1 cellular context compared by ENCODE assay signal in the genomic region with DNA sequence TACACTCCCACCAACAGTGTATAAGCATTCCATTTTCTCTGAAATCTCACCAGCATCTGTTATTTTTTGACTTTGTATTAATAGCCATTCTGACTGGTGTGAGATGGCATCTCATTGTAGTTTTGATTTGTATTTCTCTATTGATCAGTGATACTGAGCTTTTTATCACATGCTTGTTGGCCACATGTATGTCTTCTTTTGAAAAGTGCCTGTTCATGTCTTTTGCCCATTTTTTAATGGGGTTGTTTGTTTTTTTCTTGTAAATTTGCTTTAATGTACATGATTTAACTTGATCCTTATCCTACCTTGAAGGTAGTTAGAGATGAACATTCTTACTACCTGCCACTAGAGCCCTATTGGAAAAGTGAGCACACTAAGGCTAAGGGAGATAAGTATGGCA.
"Had no signal": no experiment of that assay in that cellular context is flagged by ENCODE, and none has a peak within 500 bp of the region (broad histone marks: within the 10 kb centered on the region; RNA-seq: fewer than 3 reads in every experiment).

No MANE protein-coding gene starts in this region.

- H3K36me3 ChIP-seq: MG63 had no signal

- H3K4me3 ChIP-seq: MG63 had no signal
